ENCODE assay signal across 22 cellular contexts in the genomic region with DNA sequence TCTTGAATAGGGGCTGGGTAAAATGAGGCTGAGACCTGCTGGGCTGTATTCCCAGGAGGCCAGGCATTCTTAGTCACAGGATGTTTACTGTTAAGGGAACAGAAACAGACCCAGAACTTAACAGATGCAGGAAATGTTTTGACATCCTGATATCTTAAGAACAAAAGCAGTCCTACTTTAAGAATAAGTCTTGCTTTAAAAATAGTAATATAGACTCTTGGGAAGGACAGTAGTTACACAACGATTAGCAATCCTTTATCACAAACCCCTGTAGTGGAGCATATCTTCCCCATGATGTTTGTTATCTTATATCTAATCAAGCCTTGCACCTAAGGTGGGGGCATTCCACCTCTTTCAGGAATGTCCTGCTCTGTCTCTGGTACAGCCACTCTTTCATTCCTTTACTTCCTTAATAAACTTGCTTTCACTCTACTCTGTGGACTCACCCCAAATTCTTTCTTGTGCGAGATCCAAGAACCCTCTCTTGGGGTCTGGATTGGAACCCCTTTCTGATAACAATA.
DNase-seq lines count a peak whose midpoint lies in the region; ATAC-seq and TF ChIP-seq lines count a peak whose summit lies in the region.
"Had no signal": no experiment of that assay in that cellular context is flagged by ENCODE, and none has a peak within 500 bp of the region (broad histone marks: within the 10 kb centered on the region; RNA-seq: fewer than 3 reads in every experiment).

No MANE protein-coding gene starts in this region.

- 28 to 33% methylated on average over 2 of the region's 2 CpGs for WGBS in upper lobe of left lung, 2 donors

- no peak for TF ChIP-seq POLR2A in upper lobe of left lung (IDR thresholded peaks at IDR 0.05)

- H3K27ac ChIP-seq in left ventricle myocardium inferior (replicated peaks) (peak overlapping the region; percentile 81), upper lobe of left lung (peak overlapping the region; percentile 4 to 62 (median 44))
- H3K27ac ChIP-seq: breast epithelium, KMS-11 had no signal

- peaks cover 52% of the 10 kb centered on the region for H3K4me1 ChIP-seq in left ventricle myocardium inferior
- H3K4me1 ChIP-seq in upper lobe of left lung, result peaks cover 6 to 17% (median 13%) of the 10 kb centered on the region in 4 donors
- H3K4me1 ChIP-seq: breast epithelium had no signal

- H3K36me3 ChIP-seq in left ventricle myocardium inferior, result no peaks in the 10 kb centered on the region
- H3K36me3 ChIP-seq in upper lobe of left lung, result no peaks in the 10 kb centered on the region
- H3K36me3 ChIP-seq: breast epithelium had no signal

- TF ChIP-seq CTCF in left ventricle myocardium inferior (IDR thresholded peaks at IDR 0.05; ENCODE audit: borderline replicate concordance) (no peak), cardiac fibroblast (IDR thresholded peaks at IDR 0.05; ENCODE audit: low read depth, low read length) (no peak), upper lobe of left lung (IDR thresholded peaks at IDR 0.05) (no peak)

- no peak overlapping the region for H3K4me3 Mint-ChIP-seq in stimulated activated effector memory CD8-positive, alpha-beta T cell treated with anti-CD3 and anti-CD28 coated beads, Interleukin-12 subunit alpha, Interleukin-12 subunit beta, amount 100 ng/mL, for 72 hours
- H3K4me3 Mint-ChIP-seq: activated T-cell treated with anti-CD3 and anti-CD28 coated beads, Interleukin-2, amount 50 U/mL, for 4 hours; T-helper 17 cell; type B pancreatic cell had no signal

- H3K4me3 ChIP-seq in left ventricle myocardium inferior (no peak overlapping the region), cardiac fibroblast (replicated peaks in 1 of 2; ENCODE audit: low read depth in 2 of 2, low read length in 2 of 2) (no peak overlapping the region), upper lobe of left lung (no peak overlapping the region)
- H3K4me3 ChIP-seq: breast epithelium, lung had no signal

- no peak for DNase-seq in left ventricle myocardium inferior
- no peak for DNase-seq in Right ventricle myocardium superior
- peak; percentile 75 to 80 for DNase-seq in cardiac fibroblast (ENCODE audit: low read depth in 2 of 2)
- peak; percentile 88 for DNase-seq in iris pigment epithelial cell (ENCODE audit: low read depth)
- DNase-seq in upper lobe of left lung, result no peak
- no peak for DNase-seq in stimulated activated effector memory CD8-positive, alpha-beta T cell treated with anti-CD3 and anti-CD28 coated beads, Interleukin-12 subunit alpha, Interleukin-12 subunit beta, amount 100 ng/mL, for 72 hours (ENCODE audit: low spot score in 2 of 2)
- DNase-seq in NOMO-1 treated with dmso at 0.1 percent for 144 hours (lab: John Stamatoyannopoulos, UW; ENCODE audit: unreplicated experiment), result no peak
- no peak for DNase-seq in NOMO-1 (lab: John Stamatoyannopoulos, UW; ENCODE audit: unreplicated experiment in 2 of 2)
- DNase-seq: activated CD4-positive, alpha-beta T cell treated with anti-CD3 and anti-CD28 coated beads for 48 hours; activated naive CD4-positive, alpha-beta T cell treated with Interleukin-2 at 50 U/mL for 16 hours; activated T-cell treated with anti-CD3 and anti-CD28 coated beads, Interleukin-2, amount 50 U/mL, for 4 hours; amniotic stem cell; DMS79 treated with DMSO at 0.1 percent for 48 hours; hippocampal formation; NCI-H1092; NCI-H187; NCI-H526; T-helper 17 cell had no signal

- ATAC-seq in Right ventricle myocardium superior (ENCODE audit: poor library complexity) (no peak), upper lobe of left lung (ENCODE audit: low FRiP score in 2 of 2) (no peak)
- no peak for ATAC-seq in stimulated activated effector memory CD8-positive, alpha-beta T cell treated with anti-CD3 and anti-CD28 coated beads, Interleukin-12 subunit alpha, Interleukin-12 subunit beta, amount 100 ng/mL, for 72 hours
- ATAC-seq: activated T-cell treated with anti-CD3 and anti-CD28 coated beads, Interleukin-2, amount 50 U/mL, for 4 hours; T-helper 17 cell had no signal

- no peak overlapping the region for H3K27ac Mint-ChIP-seq in stimulated activated effector memory CD8-positive, alpha-beta T cell treated with anti-CD3 and anti-CD28 coated beads, Interleukin-12 subunit alpha, Interleukin-12 subunit beta, amount 100 ng/mL, for 72 hours
- H3K27ac Mint-ChIP-seq: T-helper 17 cell, type B pancreatic cell had no signal

- no peaks in the 10 kb centered on the region for H3K4me1 Mint-ChIP-seq in stimulated activated effector memory CD8-positive, alpha-beta T cell treated with anti-CD3 and anti-CD28 coated beads, Interleukin-12 subunit alpha, Interleukin-12 subunit beta, amount 100 ng/mL, for 72 hours

- H3K9me3 ChIP-seq in left ventricle myocardium inferior (replicated peaks), result no peaks in the 10 kb centered on the region
- H3K9me3 ChIP-seq in upper lobe of left lung, result no peaks in the 10 kb centered on the region
- H3K9me3 ChIP-seq: breast epithelium had no signal

- peak in 1 of 4 donors; percentile 4 for TF ChIP-seq EP300 in upper lobe of left lung (IDR thresholded peaks at IDR 0.05)

- H3K27me3 ChIP-seq in left ventricle myocardium inferior (ENCODE audit: low read depth) (peaks cover 13% of the 10 kb centered on the region), upper lobe of left lung (no peaks in the 10 kb centered on the region)
- H3K27me3 ChIP-seq: breast epithelium had no signal

- intact Hi-C loops in left ventricle myocardium inferior (cut with micrococcal nuclease), result no loop called here
- intact Hi-C loops in Right ventricle myocardium superior (cut with DNase I), result no loop called here

- H3K36me3 Mint-ChIP-seq in stimulated activated effector memory CD8-positive, alpha-beta T cell treated with anti-CD3 and anti-CD28 coated beads, Interleukin-12 subunit alpha, Interleukin-12 subunit beta, amount 100 ng/mL, for 72 hours, result no peaks in the 10 kb centered on the region
- H3K36me3 Mint-ChIP-seq: type B pancreatic cell had no signal

- H3K9me3 Mint-ChIP-seq in stimulated activated effector memory CD8-positive, alpha-beta T cell treated with anti-CD3 and anti-CD28 coated beads, Interleukin-12 subunit alpha, Interleukin-12 subunit beta, amount 100 ng/mL, for 72 hours, result no peaks in the 10 kb centered on the region
- H3K9me3 Mint-ChIP-seq: activated T-cell treated with anti-CD3 and anti-CD28 coated beads, Interleukin-2, amount 50 U/mL, for 4 hours; type B pancreatic cell had no signal

Comparison
In these comparisons a context has a peak if more than half of its experiments do, and no peak if none do; other contexts are left out.
1. DNase-seq: peak in cardiac fibroblast (2 of 2) and iris pigment epithelial cell (single experiment); none in left ventricle myocardium inferior (single experiment), Right ventricle myocardium superior (single experiment), upper lobe of left lung (0 of 2), stimulated activated effector memory CD8-positive, alpha-beta T cell treated with anti-CD3 and anti-CD28 coated beads, Interleukin-12 subunit alpha, Interleukin-12 subunit beta, amount 100 ng/mL, for 72 hours (0 of 2), NOMO-1 treated with dmso at 0.1 percent for 144 hours (single experiment) and NOMO-1 (0 of 2).